8 cellular contexts compared by ENCODE assay signal in genomic region chr11:123188508-123189165, GRCh38. TPM values are rescaled to one million over a fixed set of nuclear protein-coding genes. Genes with fewer than 3 reads are reported as not detected.
DNase-seq lines count a peak whose midpoint lies in the region; ATAC-seq and TF ChIP-seq lines count a peak whose summit lies in the region.
"Had no signal": no experiment of that assay in that cellular context is flagged by ENCODE, and none has a peak within 500 bp of the region (broad histone marks: within the 10 kb centered on the region; RNA-seq: fewer than 3 reads in every experiment).

No MANE protein-coding gene starts in this region.

- ATAC-seq in left lung (peak; percentile 37), lower lobe of right lung (no peak), HG03439 (IDR thresholded peaks at IDR 0.05; ENCODE audit: unreplicated experiment) (no peak)

- peak overlapping the region; percentile 86 for H3K27ac ChIP-seq in ectodermal cell (ENCODE audit: insufficient read depth, low read depth, low read length, poor library complexity, severe bottlenecking)
- H3K27ac ChIP-seq in left lung, result no peak overlapping the region
- H3K27ac ChIP-seq in urinary bladder (ENCODE audit: low read depth), result peak overlapping the region; percentile 42
- H3K27ac ChIP-seq in lower lobe of right lung, result no peak overlapping the region

- TF ChIP-seq CTCF in left lung (IDR thresholded peaks at IDR 0.05) (no peak), lower lobe of right lung (IDR thresholded peaks at IDR 0.05) (no peak)

- no peaks in the 10 kb centered on the region for H3K36me3 ChIP-seq in ectodermal cell (ENCODE audit: control insufficient read depth, insufficient read depth, low read length)
- no peaks in the 10 kb centered on the region for H3K36me3 ChIP-seq in left lung
- no peaks in the 10 kb centered on the region for H3K36me3 ChIP-seq in urinary bladder (ENCODE audit: insufficient read depth)
- no peaks in the 10 kb centered on the region for H3K36me3 ChIP-seq in lower lobe of right lung

- DNase-seq in NCI-H1092 (lab: John Stamatoyannopoulos, UW) (peak; percentile 15), left lung (no peak), NCI-H345 (lab: John Stamatoyannopoulos, UW) (no peak), lower lobe of right lung (no peak)
- DNase-seq: NCI-H1694 treated with DMSO at 0.1 percent for 48 hours had no signal

- intact Hi-C loops in left lung (cut with DNase I) (no loop called here), lower lobe of right lung (cut with DNase I) (no loop called here)

- H3K4me3 ChIP-seq in ectodermal cell (ENCODE audit: insufficient read depth, low read depth, low read length), result peak overlapping the region; percentile 3
- H3K4me3 ChIP-seq in left lung, result no peak overlapping the region
- no peak overlapping the region for H3K4me3 ChIP-seq in urinary bladder (ENCODE audit: low read depth, low read length)
- H3K4me3 ChIP-seq in lower lobe of right lung, result no peak overlapping the region

- peaks cover 28% of the 10 kb centered on the region for H3K4me1 ChIP-seq in ectodermal cell (ENCODE audit: control insufficient read depth, insufficient read depth, low read length)
- no peaks in the 10 kb centered on the region for H3K4me1 ChIP-seq in left lung
- H3K4me1 ChIP-seq in urinary bladder (ENCODE audit: insufficient read depth), result no peaks in the 10 kb centered on the region
- H3K4me1 ChIP-seq in lower lobe of right lung, result no peaks in the 10 kb centered on the region

- 0 to 20% methylated on average over 4 to 5 of the region's 5 CpGs for WGBS in ectodermal cell, 2 experiments
- WGBS in urinary bladder, result 19% methylated on average over 5 of the region's 5 CpGs

- no peaks in the 10 kb centered on the region for H3K9me3 ChIP-seq in ectodermal cell (ENCODE audit: control insufficient read depth, low read length)
- H3K9me3 ChIP-seq in left lung, result no peaks in the 10 kb centered on the region
- H3K9me3 ChIP-seq in lower lobe of right lung, result no peaks in the 10 kb centered on the region

- H3K27me3 ChIP-seq in ectodermal cell (ENCODE audit: control insufficient read depth, insufficient read depth, low read length, poor library complexity, severe bottlenecking), result peaks cover 6% of the 10 kb centered on the region
- H3K27me3 ChIP-seq in left lung, result peaks cover 0 to 84% of the 10 kb centered on the region in 2 donors
- H3K27me3 ChIP-seq in lower lobe of right lung (ENCODE audit: low read depth), result peaks cover 23% of the 10 kb centered on the region

RNA-seq across cellular contexts. Expression of gene CLMP, which starts 6.4 kb away (rescaled TPM):
- 11.8 TPM for polyA plus RNA-seq in ectodermal cell (2013, experiment 1 of 4)
- 9.9 TPM for polyA plus RNA-seq in ectodermal cell (2013, experiment 2 of 4)
- polyA plus RNA-seq in ectodermal cell (2013, experiment 3 of 4), result 8.1 TPM
- polyA plus RNA-seq in ectodermal cell (2013, experiment 4 of 4), result 10.6 TPM
- total RNA-seq in left lung (10 to 100 TPM; 20.4 to 22.5 TPM), urinary bladder (46.0 TPM), lower lobe of right lung (15.1 TPM)
- 41.0 TPM for polyA plus RNA-seq in urinary bladder

Comparison
In these comparisons a context has a peak if more than half of its experiments do, and no peak if none do; other contexts are left out.
1. H3K27ac ChIP-seq: peak in ectodermal cell (single experiment) and urinary bladder (single experiment); none in left lung (0 of 2) and lower lobe of right lung (single experiment).